27 cellular contexts compared by ENCODE assay signal in the genomic region with DNA sequence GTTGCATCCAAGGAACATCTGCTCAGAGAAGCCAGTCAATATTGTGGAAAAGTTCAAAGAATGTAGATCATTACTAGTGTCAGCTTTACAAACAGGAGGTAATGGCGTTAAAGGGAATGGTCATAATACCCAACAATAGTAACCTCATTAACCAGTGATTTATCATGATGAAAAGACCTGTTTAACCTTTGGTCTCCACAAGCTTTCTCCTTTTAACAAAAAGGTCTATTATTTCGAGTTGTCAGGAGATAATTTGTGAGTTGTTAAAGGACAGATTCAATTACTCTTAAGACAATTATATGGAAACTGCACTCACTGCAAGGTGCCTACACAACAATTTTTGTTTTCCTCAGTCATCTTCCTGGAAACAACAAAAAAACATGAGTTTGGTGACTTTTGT.
"Had no signal": no experiment of that assay in that cellular context is flagged by ENCODE, and none has a peak within 500 bp of the region (broad histone marks: within the 10 kb centered on the region; RNA-seq: fewer than 3 reads in every experiment).

No MANE protein-coding gene starts in this region.

- H3K27ac ChIP-seq: dorsolateral prefrontal cortex, epithelial cell of prostate, gastrocnemius medialis, hepatocyte, psoas muscle, sigmoid colon, testis, tibial artery, upper lobe of left lung had no signal

- H3K4me3 ChIP-seq: dorsolateral prefrontal cortex, gastrocnemius medialis, hepatocyte, lung, mucosa of descending colon, psoas muscle, sigmoid colon, testis, tibial artery, upper lobe of left lung had no signal

- H3K36me3 Mint-ChIP-seq: memory B cell; naive thymus-derived CD4-positive, alpha-beta T cell; stimulated activated effector memory CD8-positive, alpha-beta T cell treated with anti-CD3 and anti-CD28 coated beads, Interleukin-12 subunit alpha, Interleukin-12 subunit beta, amount 100 ng/mL, for 72 hours had no signal

- H3K27ac Mint-ChIP-seq: memory B cell; naive thymus-derived CD4-positive, alpha-beta T cell; nephron; stimulated activated effector memory CD8-positive, alpha-beta T cell treated with anti-CD3 and anti-CD28 coated beads, Interleukin-12 subunit alpha, Interleukin-12 subunit beta, amount 100 ng/mL, for 72 hours had no signal

- H3K4me1 ChIP-seq: gastrocnemius medialis, psoas muscle, sigmoid colon, testis, tibial artery, upper lobe of left lung had no signal

- H3K36me3 ChIP-seq: gastrocnemius medialis, sigmoid colon, tibial artery, upper lobe of left lung had no signal

- H3K4me3 Mint-ChIP-seq: memory B cell; naive thymus-derived CD4-positive, alpha-beta T cell; nephron; stimulated activated effector memory CD8-positive, alpha-beta T cell treated with anti-CD3 and anti-CD28 coated beads, Interleukin-12 subunit alpha, Interleukin-12 subunit beta, amount 100 ng/mL, for 72 hours had no signal

- DNase-seq: dorsolateral prefrontal cortex; effector CD4-positive, alpha-beta T cell; foreskin fibroblast; gastrocnemius medialis; head of caudate nucleus; kidney; mucosa of descending colon; naive thymus-derived CD4-positive, alpha-beta T cell; nucleus accumbens; psoas muscle; right cardiac atrium; sigmoid colon; stimulated activated CD4-positive, alpha-beta T cell treated with anti-CD3 and anti-CD28 coated beads, Interleukin-2, amount 100 ng/mL, for 24 hours; stimulated activated CD4-positive, alpha-beta T cell treated with anti-CD3 and anti-CD28 coated beads, Interleukin-4, amount 100 ng/mL, for 24 hours; stimulated activated naive CD4-positive, alpha-beta T cell treated with Interleukin-2 at 50 U/mL for 16 hours; substantia nigra; testis; tibial artery; upper lobe of left lung had no signal

- H3K9me3 Mint-ChIP-seq: memory B cell; stimulated activated effector memory CD8-positive, alpha-beta T cell treated with anti-CD3 and anti-CD28 coated beads, Interleukin-12 subunit alpha, Interleukin-12 subunit beta, amount 100 ng/mL, for 72 hours had no signal

- H3K4me1 Mint-ChIP-seq: memory B cell; naive thymus-derived CD4-positive, alpha-beta T cell; nephron; stimulated activated effector memory CD8-positive, alpha-beta T cell treated with anti-CD3 and anti-CD28 coated beads, Interleukin-12 subunit alpha, Interleukin-12 subunit beta, amount 100 ng/mL, for 72 hours had no signal

- H3K27me3 ChIP-seq: gastrocnemius medialis, testis, tibial artery, upper lobe of left lung had no signal

- ATAC-seq: esophagus mucosa; gastrocnemius medialis; left lobe of liver; mucosa of descending colon; naive thymus-derived CD4-positive, alpha-beta T cell; psoas muscle; right cardiac atrium; stimulated activated effector memory CD8-positive, alpha-beta T cell treated with anti-CD3 and anti-CD28 coated beads, Interleukin-12 subunit alpha, Interleukin-12 subunit beta, amount 100 ng/mL, for 72 hours had no signal

- H3K9me3 ChIP-seq: gastrocnemius medialis, mucosa of descending colon, sigmoid colon, testis, tibial artery, upper lobe of left lung had no signal
